2 cellular contexts compared by ENCODE assay signal in genomic region chr2:95525294-95526035, GRCh38.
TF ChIP-seq lines count a peak whose summit lies in the region.

No MANE protein-coding gene starts in this region.

TF ChIP-seq in A549, 52 proteins besides CTCF, POLR2A, EP300 and RAD21 (continued from another document):
- TF ChIP-seq HMGXB4 (CRISPR knock-in tag; IDR thresholded peaks at IDR 0.05; ENCODE audit: borderline replicate concordance): no peak
- TF ChIP-seq CEBPB (IDR thresholded peaks at IDR 0.05): no peak
- no peak for TF ChIP-seq FOXS1 (CRISPR knock-in tag; IDR thresholded peaks at IDR 0.05)
- no peak for TF ChIP-seq MAFK (IDR thresholded peaks at IDR 0.05; ENCODE audit: partially characterized antibody)
- no peak for TF ChIP-seq ZNF302 (CRISPR knock-in tag; IDR thresholded peaks at IDR 0.05)
- TF ChIP-seq RNF2 (IDR thresholded peaks at IDR 0.05; ENCODE audit: borderline replicate concordance, low read depth): no peak
- TF ChIP-seq NFE2L2 (conservative IDR thresholded peaks at IDR 0.05; ENCODE audit: low read length): no peak
TF ChIP-seq in A549: peak in this region for 0.

TF ChIP-seq in GM23338, 12 proteins besides CTCF, POLR2A, EP300 and RAD21 (continued from another document):
- TF ChIP-seq ZNF462 (CRISPR knock-in tag; IDR thresholded peaks at IDR 0.05): no peak
- TF ChIP-seq POLR2AphosphoS5 (IDR thresholded peaks at IDR 0.05; ENCODE audit: low read depth): no peak
